29 cellular contexts compared by ENCODE assay signal in the genomic region with DNA sequence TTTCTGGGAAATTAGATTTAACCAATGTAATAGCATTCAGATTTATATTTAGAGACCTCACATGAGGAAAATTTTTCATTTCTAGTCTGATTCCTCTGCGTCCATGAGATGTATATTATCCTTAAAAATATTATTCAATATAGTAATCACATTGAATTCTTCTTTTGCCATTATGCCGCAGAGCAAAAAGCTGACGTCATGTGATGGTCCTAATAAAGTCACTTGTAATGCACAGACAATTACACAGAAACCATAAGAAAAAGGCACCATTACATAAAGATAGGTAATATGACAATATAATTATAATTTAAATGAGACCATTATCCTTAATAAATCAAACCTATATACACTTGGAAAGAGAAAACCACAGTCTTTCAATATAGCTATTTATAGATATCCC.
A peak's percentile ranks its signal among the peaks of the same experiment; 100 is the strongest.
DNase-seq lines count a peak whose midpoint lies in the region; ATAC-seq, FAIRE-seq and TF ChIP-seq lines count a peak whose summit lies in the region.
"Had no signal": no experiment of that assay in that cellular context is flagged by ENCODE, and none has a peak within 500 bp of the region (broad histone marks: within the 10 kb centered on the region; RNA-seq: fewer than 3 reads in every experiment).

No MANE protein-coding gene starts in this region.

- H3K9me3 ChIP-seq in HepG2 (ENCODE audit: low read length) (peaks cover 14% of the 10 kb centered on the region; the same call in 1 of the 2 replicates), right lobe of liver (no peaks in the 10 kb centered on the region)
- H3K9me3 ChIP-seq: A549; BE2C; BLaER1; BLaER1 treated with 17β-estradiol and CSF1 and Interleukin-3, amounts not matched to agents 10 nM and 100 nM; Caco-2 had no signal

- TF ChIP-seq POLR2A in HepG2 (IDR thresholded peaks at IDR 0.05; ENCODE audit: insufficient read depth in 1 of 2, low read depth in 2 of 2, low read length in 2 of 2) (no peak), right lobe of liver (IDR thresholded peaks at IDR 0.05) (no peak)

- intact Hi-C loops in HepG2 (cut with micrococcal nuclease; ENCODE audit: unreplicated experiment) (no loop called here), right lobe of liver (cut with DNase I) (no loop called here)

- ATAC-seq in HepG2 (no peak), right lobe of liver (no peak)
- ATAC-seq: A549; CD8-positive, alpha-beta T cell had no signal

- DNase-seq in HepG2 (ENCODE audit: low spot score) (no peak), right lobe of liver (no peak)
- DNase-seq: 8988T; ACHN; AML-193; BE2C; C1 segment of cervical spinal cord; Caco-2; Calu3; CD4-positive, alpha-beta memory T cell; CD4-positive, alpha-beta T cell; CD4-positive, CD25-positive, alpha-beta regulatory T cell; CD8-positive, alpha-beta memory T cell; CD8-positive, alpha-beta T cell; COR-L47; DMS 273 treated with DMSO at 0.1 percent for 48 hours; DMS153; DMS53; DMS79; DMS79 treated with DMSO at 0.1 percent for 48 hours; DND-41; EL had no signal

- H3K27ac ChIP-seq in HepG2 (ENCODE audit: extremely low read length, insufficient read depth, low read length): no peak overlapping the region
- H3K27ac ChIP-seq in right lobe of liver: no peak overlapping the region
- H3K27ac ChIP-seq: 22Rv1; A549; BLaER1; BLaER1 treated with 17β-estradiol and CSF1 and Interleukin-3, amounts not matched to agents 10 nM and 100 nM; C4-2B had no signal

- H3K36me3 ChIP-seq in HepG2 (replicated peaks in 1 of 2; ENCODE audit: control insufficient read depth in 1 of 2, insufficient read depth in 2 of 2, low read length in 2 of 2): no peaks in the 10 kb centered on the region
- no peaks in the 10 kb centered on the region for H3K36me3 ChIP-seq in right lobe of liver
- H3K36me3 ChIP-seq: BE2C; BLaER1; BLaER1 treated with 17β-estradiol and CSF1 and Interleukin-3, amounts not matched to agents 10 nM and 100 nM had no signal

- POLR2A ChIA-PET in HepG2 (lab: Yijun Ruan, JAX): no interaction called here

- in situ Hi-C loops in HepG2 (cut with HindIII; ENCODE audit: extremely low pct_ligation_motif_present, low pct_unique_long_range_greater_than_20kb): no loop called here

- CTCF ChIA-PET in HepG2 (lab: Yijun Ruan, JAX; ENCODE audit: low intra/inter-chr PET ratio, low total read pairs): no interaction called here

- H3K79me2 ChIP-seq in HepG2 (ENCODE audit: insufficient read depth, low read length): no peaks in the 10 kb centered on the region

- BruUV-seq in HepG2 (replicated peaks; lab: Mats Ljungman, UMichigan): no TSS peak

- no peaks in the 10 kb centered on the region for H3K27me3 ChIP-seq in HepG2 (ENCODE audit: control insufficient read depth in 1 of 2, insufficient read depth in 2 of 2, low read length in 2 of 2)
- no peaks in the 10 kb centered on the region for H3K27me3 ChIP-seq in right lobe of liver
- H3K27me3 ChIP-seq: BE2C; BLaER1; BLaER1 treated with 17β-estradiol and CSF1 and Interleukin-3, amounts not matched to agents 10 nM and 100 nM had no signal

- no peak for FAIRE-seq in HepG2 (lab: Jason Lieb, UNC)
- FAIRE-seq: A204.1, A549, D721Med had no signal

- TF ChIP-seq CTCF in HepG2 (CRISPR knock-in tag; IDR thresholded peaks at IDR 0.05): no peak
- TF ChIP-seq CTCF in right lobe of liver (IDR thresholded peaks at IDR 0.05): no peak

- H2AFZ ChIP-seq in HepG2 (ENCODE audit: low read length): no peak overlapping the region

- TF ChIP-seq EP300 in HepG2 (IDR thresholded peaks at IDR 0.05; ENCODE audit: low read depth in 2 of 2, low read length in 2 of 2) (no peak), HepG2 (CRISPR knock-in tag; IDR thresholded peaks at IDR 0.05; ENCODE audit: borderline replicate concordance) (no peak)

- no peak overlapping the region for H3K9ac ChIP-seq in HepG2 (ENCODE audit: insufficient read depth, low read depth, low read length)
- H3K9ac ChIP-seq: BLaER1; BLaER1 treated with 17β-estradiol and CSF1 and Interleukin-3, amounts not matched to agents 10 nM and 100 nM had no signal

- 22% methylated on average over 3 of the region's 3 CpGs for WGBS in HepG2 (ENCODE audit: low lambda C conversion rate)
- WGBS in right lobe of liver (ENCODE audit: insufficient coverage, low coverage, low lambda C conversion rate, missing lambda C conversion rate): 53% methylated on average over 3 of the region's 3 CpGs

- H4K20me1 ChIP-seq in HepG2 (ENCODE audit: insufficient read depth, low read length): no peaks in the 10 kb centered on the region
- H4K20me1 ChIP-seq: BLaER1; BLaER1 treated with 17β-estradiol and CSF1 and Interleukin-3, amounts not matched to agents 10 nM and 100 nM had no signal

- no peak overlapping the region for H3K4me2 ChIP-seq in HepG2 (ENCODE audit: low read depth, low read length)
- H3K4me2 ChIP-seq: A549; BLaER1; BLaER1 treated with 17β-estradiol and CSF1 and Interleukin-3, amounts not matched to agents 10 nM and 100 nM had no signal

- no peak for TF ChIP-seq RAD21 in HepG2 (CRISPR knock-in tag; IDR thresholded peaks at IDR 0.05)

- H3K4me3 ChIP-seq in HepG2 (replicated peaks in 1 of 3; ENCODE audit: insufficient read depth in 1 of 3, low read depth in 2 of 3, low read length in 3 of 3): no peak overlapping the region
- H3K4me3 ChIP-seq in right lobe of liver: no peak overlapping the region
- H3K4me3 ChIP-seq: A549; BLaER1; BLaER1 treated with 17β-estradiol and CSF1 and Interleukin-3, amounts not matched to agents 10 nM and 100 nM had no signal

- H3K4me1 ChIP-seq in HepG2 (ENCODE audit: insufficient read depth, low read length) (no peaks in the 10 kb centered on the region), right lobe of liver (no peaks in the 10 kb centered on the region)
- H3K4me1 ChIP-seq: BE2C; BLaER1; BLaER1 treated with 17β-estradiol and CSF1 and Interleukin-3, amounts not matched to agents 10 nM and 100 nM; Caco-2 had no signal

TF ChIP-seq in HepG2, 621 proteins besides CTCF, POLR2A, EP300 and RAD21:
- TF ChIP-seq ZBTB7B (CRISPR knock-in tag; IDR thresholded peaks at IDR 0.05): no peak
- peak; percentile 77 for TF ChIP-seq CREB1 (IDR thresholded peaks at IDR 0.05)
- no peak for TF ChIP-seq CREB1 (CRISPR knock-in tag; IDR thresholded peaks at IDR 0.05)
- TF ChIP-seq KAT7 (CRISPR knock-in tag; IDR thresholded peaks at IDR 0.05; ENCODE audit: borderline replicate concordance): no peak
- TF ChIP-seq NAIF1 (CRISPR knock-in tag; IDR thresholded peaks at IDR 0.05; ENCODE audit: borderline replicate concordance): no peak
- peak; percentile 70 for TF ChIP-seq ATF7 (IDR thresholded peaks at IDR 0.05)
- TF ChIP-seq ATF7 (CRISPR knock-in tag; IDR thresholded peaks at IDR 0.05): no peak
